In the genomic region with DNA sequence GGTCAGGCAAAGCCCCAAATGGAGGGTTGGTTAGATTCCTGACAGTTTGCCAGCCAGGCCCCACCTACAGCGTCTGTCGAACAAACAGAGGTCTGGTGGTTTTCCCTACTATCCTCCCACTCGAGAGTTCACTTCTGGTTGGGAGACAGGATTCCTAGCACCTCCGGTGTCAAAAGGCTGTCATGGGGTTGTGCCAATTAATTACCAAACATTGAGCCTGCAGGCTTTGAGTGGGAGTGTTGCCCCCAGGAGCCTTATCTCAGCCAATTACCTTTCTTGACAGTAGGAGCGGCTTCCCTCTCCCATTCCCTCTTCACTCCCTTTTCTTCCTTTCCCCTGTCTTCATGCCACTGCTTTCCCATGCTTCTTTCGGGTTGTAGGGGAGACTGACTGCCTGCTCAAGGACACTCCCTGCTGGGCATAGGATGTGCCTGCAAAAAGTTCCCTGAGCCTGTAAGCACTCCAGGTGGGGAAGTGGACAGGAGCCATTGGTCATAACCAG, we compare ENCODE assay signal across 1 cellular context.
A peak's percentile ranks its signal among the peaks of the same experiment; 100 is the strongest.
TF ChIP-seq lines count a peak whose summit lies in the region.

No MANE protein-coding gene starts in this region.

TF ChIP-seq in HepG2, 621 proteins besides CTCF, POLR2A, EP300 and RAD21:
- TF ChIP-seq SMC3 (IDR thresholded peaks at IDR 0.05; ENCODE audit: low read length) (0 out of 2 replicates have a peak, but pooled peaks have one; percentile 3), STAG1 (CRISPR knock-in tag; IDR thresholded peaks at IDR 0.05) (peak; percentile 40), REL (CRISPR knock-in tag; conservative IDR thresholded peaks at IDR 0.05) (no peak)
- TF ChIP-seq, protein P1, sequence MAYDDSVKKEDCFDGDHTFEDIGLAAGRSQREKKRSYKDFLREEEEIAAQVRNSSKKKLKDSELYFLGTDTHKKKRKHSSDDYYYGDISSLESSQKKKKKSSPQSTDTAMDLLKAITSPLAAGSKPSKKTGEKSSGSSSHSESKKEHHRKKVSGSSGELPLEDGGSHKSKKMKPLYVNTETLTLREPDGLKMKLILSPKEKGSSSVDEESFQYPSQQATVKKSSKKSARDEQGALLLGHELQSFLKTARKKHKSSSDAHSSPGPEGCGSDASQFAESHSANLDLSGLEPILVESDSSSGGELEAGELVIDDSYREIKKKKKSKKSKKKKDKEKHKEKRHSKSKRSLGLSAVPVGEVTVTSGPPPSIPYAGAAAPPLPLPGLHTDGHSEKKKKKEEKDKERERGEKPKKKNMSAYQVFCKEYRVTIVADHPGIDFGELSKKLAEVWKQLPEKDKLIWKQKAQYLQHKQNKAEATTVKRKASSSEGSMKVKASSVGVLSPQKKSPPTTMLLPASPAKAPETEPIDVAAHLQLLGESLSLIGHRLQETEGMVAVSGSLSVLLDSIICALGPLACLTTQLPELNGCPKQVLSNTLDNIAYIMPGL (CRISPR knock-in tag; IDR thresholded peaks at IDR 0.05; ENCODE audit: borderline replicate concordance in 1 of 2, low read depth in 1 of 2) = 0 out of 4 replicates have a peak, but pooled peaks of 1 of the 2 experiments have one; percentile 24
- TF ChIP-seq, protein P2, sequence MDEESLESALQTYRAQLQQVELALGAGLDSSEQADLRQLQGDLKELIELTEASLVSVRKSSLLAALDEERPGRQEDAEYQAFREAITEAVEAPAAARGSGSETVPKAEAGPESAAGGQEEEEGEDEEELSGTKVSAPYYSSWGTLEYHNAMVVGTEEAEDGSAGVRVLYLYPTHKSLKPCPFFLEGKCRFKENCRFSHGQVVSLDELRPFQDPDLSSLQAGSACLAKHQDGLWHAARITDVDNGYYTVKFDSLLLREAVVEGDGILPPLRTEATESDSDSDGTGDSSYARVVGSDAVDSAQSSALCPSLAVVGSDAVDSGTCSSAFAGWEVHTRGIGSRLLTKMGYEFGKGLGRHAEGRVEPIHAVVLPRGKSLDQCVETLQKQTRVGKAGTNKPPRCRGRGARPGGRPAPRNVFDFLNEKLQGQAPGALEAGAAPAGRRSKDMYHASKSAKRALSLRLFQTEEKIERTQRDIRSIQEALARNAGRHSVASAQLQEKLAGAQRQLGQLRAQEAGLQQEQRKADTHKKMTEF (CRISPR knock-in tag; IDR thresholded peaks at IDR 0.05) = no peak
